Comparison of ENCODE assay signal across 8 cellular contexts in genomic region chr2:79887747-79888374, GRCh38.
DNase-seq lines count a peak whose midpoint lies in the region; ATAC-seq, FAIRE-seq and TF ChIP-seq lines count a peak whose summit lies in the region.

No MANE protein-coding gene starts in this region.

- CTCF ChIA-PET in PC-9 (lab: Charles Lee), result no interaction called here

- H3K9me3 ChIP-seq in PC-9 (ENCODE audit: insufficient read depth, low read depth) (no peaks in the 10 kb centered on the region), endodermal cell (ENCODE audit: control insufficient read depth, low read length) (no peaks in the 10 kb centered on the region), neural cell (ENCODE audit: low read length) (no peaks in the 10 kb centered on the region)

- intact Hi-C loops in PC-9 (cut with micrococcal nuclease; ENCODE audit: unreplicated experiment), result no loop called here

- H3K79me2 ChIP-seq in PC-9 (ENCODE audit: low read depth) (no peaks in the 10 kb centered on the region), neural cell (replicated peaks; ENCODE audit: insufficient read depth, low read length) (no peaks in the 10 kb centered on the region)

- H3K27ac Mint-ChIP-seq in endodermal cell, result no peak overlapping the region

- no peaks in the 10 kb centered on the region; the same call in 1 of the 2 replicates for H3K27me3 ChIP-seq in PC-9 (ENCODE audit: insufficient read depth, low read depth)
- H3K27me3 ChIP-seq in endodermal cell (ENCODE audit: control insufficient read depth, insufficient read depth, low read length, poor library complexity, severe bottlenecking), result no peaks in the 10 kb centered on the region
- H3K27me3 ChIP-seq in neural cell (ENCODE audit: insufficient read depth, low read depth, low read length), result no peaks in the 10 kb centered on the region

- H3K4me3 ChIP-seq in PC-9, result no peak overlapping the region
- H3K4me3 ChIP-seq in endodermal cell (ENCODE audit: low read length), result no peak overlapping the region
- H3K4me3 ChIP-seq in neural cell (ENCODE audit: low read length), result no peak overlapping the region

- H3K27me3 Mint-ChIP-seq in endodermal cell (ENCODE audit: insufficient read depth), result no peaks in the 10 kb centered on the region

- no peak for FAIRE-seq in HTR-8/SVneo (lab: Jason Lieb, UNC)

- no peaks in the 10 kb centered on the region for H3K36me3 Mint-ChIP-seq in endodermal cell (ENCODE audit: low read depth)

- TF ChIP-seq EP300 in neural cell (conservative IDR thresholded peaks at IDR 0.05; ENCODE audit: poor library complexity, severe bottlenecking), result no peak

- H4K20me1 ChIP-seq in PC-9 (ENCODE audit: insufficient read depth) (no peaks in the 10 kb centered on the region), neural cell (ENCODE audit: insufficient read depth) (no peaks in the 10 kb centered on the region)

- no peak overlapping the region for H3K4me2 ChIP-seq in PC-9
- H3K4me2 ChIP-seq in neural cell (ENCODE audit: low read length), result no peak overlapping the region

- WGBS in endodermal cell (ENCODE audit: insufficient coverage in 1 of 2, insufficient read length in 1 of 2), 2 experiments, result 41 to 58% methylated on average over 6 to 7 of the region's 7 CpGs

- POLR2A ChIA-PET in PC-9 (lab: Charles Lee; ENCODE audit: unreplicated experiment), result no interaction called here

- ATAC-seq in GM19043 (IDR thresholded peaks at IDR 0.05; ENCODE audit: low read depth, unreplicated experiment) (peak; percentile 87), GM21526 (IDR thresholded peaks at IDR 0.05; ENCODE audit: low FRiP score, unreplicated experiment) (no peak)

- H3K27ac ChIP-seq in PC-9 (no peak overlapping the region), endodermal cell (ENCODE audit: low read depth, low read length) (no peak overlapping the region), neural cell (ENCODE audit: low read length) (no peak overlapping the region)

- H3K4me3 Mint-ChIP-seq in endodermal cell, result no peak overlapping the region

- no TSS peak for BruUV-seq in PC-9 (replicated peaks; lab: Mats Ljungman, UMichigan)

- H3K36me3 ChIP-seq in PC-9 (ENCODE audit: low read depth) (no peaks in the 10 kb centered on the region), endodermal cell (ENCODE audit: control insufficient read depth, insufficient read depth, low read length) (no peaks in the 10 kb centered on the region), neural cell (ENCODE audit: insufficient read depth, low read length) (no peaks in the 10 kb centered on the region)

- H3K9me3 Mint-ChIP-seq in endodermal cell, result no peaks in the 10 kb centered on the region

- TF ChIP-seq CTCF in PC-9 (conservative IDR thresholded peaks at IDR 0.05) (peak; percentile 84), endodermal cell (conservative IDR thresholded peaks at IDR 0.05) (peak; percentile 92), neural cell (IDR thresholded peaks at IDR 0.05; ENCODE audit: poor library complexity, severe bottlenecking) (peak; percentile 90)

- no peaks in the 10 kb centered on the region for H3F3A ChIP-seq in PC-9 (ENCODE audit: insufficient read depth, low read depth)
- H3F3A ChIP-seq in neural cell (ENCODE audit: insufficient read depth, low read length, poor library complexity, severe bottlenecking), result no peaks in the 10 kb centered on the region

- TF ChIP-seq RAD21 in neural cell (conservative IDR thresholded peaks at IDR 0.05), result peak; percentile 95

- H2AFZ ChIP-seq in PC-9, result no peak overlapping the region
- H2AFZ ChIP-seq in neural cell (ENCODE audit: low read depth, low read length), result no peak overlapping the region

- H3K4me1 ChIP-seq in PC-9 (replicated peaks; ENCODE audit: insufficient read depth) (no peaks in the 10 kb centered on the region), endodermal cell (ENCODE audit: control insufficient read depth, insufficient read depth, low read length) (no peaks in the 10 kb centered on the region)

- H3K9me2 ChIP-seq in PC-9 (ENCODE audit: insufficient read depth) (no peaks in the 10 kb centered on the region), neural cell (ENCODE audit: insufficient read depth, low read length) (no peaks in the 10 kb centered on the region)

- peak; percentile 5 for DNase-seq in NCI-H2029 treated with DMSO at 0.1 percent for 48 hours (lab: John Stamatoyannopoulos, UW)
- DNase-seq in NCI-H2029 (lab: John Stamatoyannopoulos, UW), result no peak
- peak; percentile 40 for DNase-seq in HTR-8/SVneo (ENCODE audit: insufficient read length, low spot score)
- DNase-seq in PC-9, result peak; percentile 7 to 47
- peak; percentile 63 for DNase-seq in endodermal cell

- H3K9ac ChIP-seq in endodermal cell (ENCODE audit: extremely low read depth, low read length, poor library complexity, severe bottlenecking), result no peak overlapping the region
- no peak overlapping the region for H3K9ac ChIP-seq in neural cell (ENCODE audit: low read length)

- H3K4me1 Mint-ChIP-seq in endodermal cell, result no peaks in the 10 kb centered on the region

TF ChIP-seq in neural cell, 6 proteins besides CTCF, POLR2A, EP300 and RAD21:
- TF ChIP-seq REST (IDR thresholded peaks at IDR 0.05; ENCODE audit: borderline replicate concordance), result no peak
- peak; percentile 13 for TF ChIP-seq MXI1 (conservative IDR thresholded peaks at IDR 0.05; ENCODE audit: poor library complexity, severe bottlenecking)
- TF ChIP-seq SMC3 (conservative IDR thresholded peaks at IDR 0.05; ENCODE audit: poor library complexity), result peak; percentile 95
TF ChIP-seq in neural cell: peak in this region for 2.
